In genomic region chr12:131827961-131828534, GRCh38 we compare ENCODE assay signal across 8 cellular contexts. TPM values are rescaled to one million over a fixed set of nuclear protein-coding genes. Genes with fewer than 3 reads are reported as not detected.
DNase-seq lines count a peak whose midpoint lies in the region; TF ChIP-seq lines count a peak whose summit lies in the region.

MMP17 (plus strand) TSS chr12:131828393; CDS start chr12:131828495, 102 bp downstream.

- 4% methylated on average over 39 of the region's 86 CpGs for WGBS in smooth muscle cell (ENCODE audit: low lambda C conversion rate)

- no peaks in the 10 kb centered on the region for H3K9me3 ChIP-seq in smooth muscle cell (replicated peaks; ENCODE audit: low read depth)

- H3K79me2 ChIP-seq in smooth muscle cell (ENCODE audit: low read depth), result no peaks in the 10 kb centered on the region

- peak within 1 kb of the TSS; percentile 99 for H3K4me2 ChIP-seq in smooth muscle cell

- H3K27ac ChIP-seq in smooth muscle cell (ENCODE audit: low read depth), result no peak within 1 kb of the TSS

- no peak within 1 kb of the TSS for H3K9ac ChIP-seq in smooth muscle cell (ENCODE audit: low read depth)

- H3K4me3 ChIP-seq in H7 (ENCODE audit: insufficient read depth, low read depth, low read length) (peak within 1 kb of the TSS; percentile 51), astrocyte of the spinal cord (ENCODE audit: low read depth, low read length) (peak within 1 kb of the TSS; percentile 39), iPS-11a (ENCODE audit: low read depth, low read length) (peak within 1 kb of the TSS; percentile 63), smooth muscle cell (peak within 1 kb of the TSS; percentile 63)

- H3K27me3 ChIP-seq in H7 (ENCODE audit: control insufficient read depth, insufficient read depth, low read length) (peaks cover 29% of the 10 kb centered on the region), smooth muscle cell (ENCODE audit: low read depth) (peaks cover 50% of the 10 kb centered on the region)

- H3K36me3 ChIP-seq in H7 (replicated peaks; ENCODE audit: control insufficient read depth, insufficient read depth, low read length), result no peaks in the 10 kb centered on the region
- H3K36me3 ChIP-seq in smooth muscle cell (ENCODE audit: low read depth), result no peaks in the 10 kb centered on the region

- H2AFZ ChIP-seq in smooth muscle cell (ENCODE audit: low read depth), result no peak within 1 kb of the TSS

- DNase-seq in NCI-H2029 (lab: John Stamatoyannopoulos, UW) (peak; percentile 5), NCI-H2029 treated with DMSO at 0.1 percent for 48 hours (lab: John Stamatoyannopoulos, UW) (no peak), H7 (peak; percentile 97), NOMO-1 treated with dmso at 0.1 percent for 144 hours (lab: John Stamatoyannopoulos, UW; ENCODE audit: unreplicated experiment) (peak; percentile 29), astrocyte of the spinal cord (ENCODE audit: low read depth, low spot score) (peak; percentile 47), smooth muscle cell (lab: John Stamatoyannopoulos, UW; ENCODE audit: unreplicated experiment) (no peak), 8988T (no peak)

- H4K20me1 ChIP-seq in smooth muscle cell (ENCODE audit: low read depth), result no peaks in the 10 kb centered on the region

- peaks cover 11% of the 10 kb centered on the region for H3K4me1 ChIP-seq in smooth muscle cell (ENCODE audit: low read depth)

- in situ Hi-C loops in astrocyte of the spinal cord (cut with HindIII; ENCODE audit: low sequenced_read_pairs), result no loop called here

- H3F3A ChIP-seq in smooth muscle cell (ENCODE audit: low read depth), result no peaks in the 10 kb centered on the region

- TF ChIP-seq CTCF in astrocyte of the spinal cord (IDR thresholded peaks at IDR 0.05; ENCODE audit: low read depth, low read length) (peak; percentile 6), smooth muscle cell (IDR thresholded peaks at IDR 0.05; ENCODE audit: borderline replicate concordance, insufficient read depth, poor library complexity, severe bottlenecking) (no peak)

RNA-seq across cellular contexts. Expression of gene MMP17, which starts in this region (rescaled TPM):
- 36.1 and 75.7 TPM in 2 replicates for total RNA-seq in H7 (2014; rRNA removed; shearing (Covaris generic))
- 0.81 and 1.6 TPM in 2 replicates for total RNA-seq in smooth muscle cell
- polyA plus RNA-seq in smooth muscle cell, result 1.3 and 4.3 TPM in 2 replicates

Comparison
In these comparisons a context has a peak if more than half of its experiments do, and no peak if none do; other contexts are left out.
1. RNA of gene MMP17 (total RNA-seq): 36.1 to 75.7 TPM in H7; 0.81 to 1.6 TPM in smooth muscle cell; every median in the first group is over 10 times any median in the second.
2. DNase-seq: peak in NCI-H2029 (single experiment), H7 (single experiment), NOMO-1 treated with dmso at 0.1 percent for 144 hours (single experiment) and astrocyte of the spinal cord (single experiment); none in NCI-H2029 treated with DMSO at 0.1 percent for 48 hours (single experiment), smooth muscle cell (single experiment) and 8988T (single experiment).
3. Peak in every context shown above with its lines, with median percentiles within 50 percentile points of each other: H3K4me3 ChIP-seq.